Comparison of ENCODE assay signal across 9 cellular contexts in genomic region chr21:34882719-34883131, GRCh38.
A peak's percentile ranks its signal among the peaks of the same experiment; 100 is the strongest.
DNase-seq lines count a peak whose midpoint lies in the region; ATAC-seq and TF ChIP-seq lines count a peak whose summit lies in the region.
"Had no signal": no experiment of that assay in that cellular context is flagged by ENCODE, and none has a peak within 500 bp of the region (broad histone marks: within the 10 kb centered on the region; RNA-seq: fewer than 3 reads in every experiment).

No MANE protein-coding gene starts in this region.

- H3K9me3 Mint-ChIP-seq in CD8-positive, alpha-beta memory T cell: no peaks in the 10 kb centered on the region
- no peaks in the 10 kb centered on the region for H3K9me3 Mint-ChIP-seq in activated B cell treated with CpG ODN at 0.5 μM for 24 hours
- no peaks in the 10 kb centered on the region for H3K9me3 Mint-ChIP-seq in memory B cell

- no peak for TF ChIP-seq CTCF in activated B cell treated with CpG ODN at 0.5 μM for 24 hours (IDR thresholded peaks at IDR 0.05)

- H3K9me3 ChIP-seq in CD8-positive, alpha-beta memory T cell (ENCODE audit: low read length): no peaks in the 10 kb centered on the region

- H3K27ac ChIP-seq in CD8-positive, alpha-beta memory T cell (ENCODE audit: low read depth, low read length): peak overlapping the region; percentile 21

- H3K4me1 Mint-ChIP-seq in CD8-positive, alpha-beta memory T cell: peaks cover 54 to 73% (median 72%) of the 10 kb centered on the region in 3 donors
- peaks cover 54% of the 10 kb centered on the region for H3K4me1 Mint-ChIP-seq in activated B cell treated with CpG ODN at 0.5 μM for 24 hours
- H3K4me1 Mint-ChIP-seq in memory B cell: peaks cover 22% of the 10 kb centered on the region

- CTCF ChIA-PET in CD8-positive, alpha-beta memory T cell (lab: Charles Lee): no interaction called here
- CTCF ChIA-PET in activated B cell treated with CpG ODN at 0.5 μM for 24 hours (lab: Charles Lee): interaction anchor here (0.8 to 1.2 kb wide), 2 partner anchors 80 to 137 kb away, joined by 3 read pairs; no protein-coding TSS in a partner anchor

- H3K4me1 ChIP-seq in CD8-positive, alpha-beta memory T cell (ENCODE audit: insufficient read depth, low read length): peaks cover 57% of the 10 kb centered on the region

- POLR2A ChIA-PET in CD8-positive, alpha-beta memory T cell (lab: Charles Lee): no interaction called here
- POLR2A ChIA-PET in activated B cell treated with CpG ODN at 0.5 μM for 24 hours (lab: Charles Lee): interaction anchor here (0.6 to 1.4 kb wide), 13 partner anchors 10 to 1177 kb away, joined by 3 to 7 read pairs (median 4); no protein-coding TSS in a partner anchor

- intact Hi-C loops in activated B cell treated with CpG ODN at 0.5 μM for 24 hours (cut with micrococcal nuclease): loop anchor here (1.0 to 10.0 kb wide), 3 partner anchors 8 to 1182 kb away; partner anchors contain the start of gene SETD4

- peaks cover 0 to under 1% of the 10 kb centered on the region in 2 donors for H3K27me3 Mint-ChIP-seq in CD8-positive, alpha-beta memory T cell
- H3K27me3 Mint-ChIP-seq in activated B cell treated with CpG ODN at 0.5 μM for 24 hours (no peaks in the 10 kb centered on the region), memory B cell (no peaks in the 10 kb centered on the region)

- H3K4me3 Mint-ChIP-seq in CD8-positive, alpha-beta memory T cell: peak overlapping the region in 2 of 7 donors; percentile 11 to 49
- H3K4me3 Mint-ChIP-seq in activated B cell treated with CpG ODN at 0.5 μM for 24 hours (peak overlapping the region; percentile 44), memory B cell (peak overlapping the region; percentile 37)

- no peaks in the 10 kb centered on the region for H3K27me3 ChIP-seq in CD8-positive, alpha-beta memory T cell (ENCODE audit: insufficient read depth, low read length, poor library complexity, severe bottlenecking)

- peaks cover 27% of the 10 kb centered on the region for H3K36me3 ChIP-seq in CD8-positive, alpha-beta memory T cell (ENCODE audit: insufficient read depth, low read length)

- no peak overlapping the region for H3K4me3 ChIP-seq in CD8-positive, alpha-beta memory T cell (ENCODE audit: low read length)

- ATAC-seq in HG02763 (IDR thresholded peaks at IDR 0.05; ENCODE audit: unreplicated experiment): peak; percentile 43
- peak; percentile 71 for ATAC-seq in activated B cell treated with CpG ODN at 0.5 μM for 24 hours (ENCODE audit: low read depth)
- peak; percentile 95 for ATAC-seq in memory B cell (ENCODE audit: low read depth)

- DNase-seq in CD8-positive, alpha-beta memory T cell: no peak
- DNase-seq in activated B cell treated with CpG ODN at 0.5 μM for 24 hours (no peak), memory B cell (ENCODE audit: low spot score in 2 of 2) (peak in 1 of 2 donors; percentile 9), NCI-H2196 treated with DMSO at 0.1 percent for 48 hours (lab: John Stamatoyannopoulos, UW; ENCODE audit: unreplicated experiment) (no peak), SK-N-DZ (ENCODE audit: low spot score) (no peak), GDM1 (lab: John Stamatoyannopoulos, UW) (no peak)
- DNase-seq in stimulated activated CD8-positive, alpha-beta memory T cell treated with anti-CD3 and anti-CD28 coated beads, Interleukin-4, amount 100 ng/mL, for 48 hours: no peak
- DNase-seq: activated CD8-positive, alpha-beta memory T cell treated with anti-CD3 and anti-CD28 coated beads for 24 hours had no signal

- peaks cover 0 to 48% (median 15%) of the 10 kb centered on the region in 3 donors for H3K36me3 Mint-ChIP-seq in CD8-positive, alpha-beta memory T cell
- H3K36me3 Mint-ChIP-seq in activated B cell treated with CpG ODN at 0.5 μM for 24 hours (ENCODE audit: low read depth) (peaks cover 37% of the 10 kb centered on the region), memory B cell (peaks cover 8% of the 10 kb centered on the region)

- peak overlapping the region in 5 of 8 donors; percentile 37 to 82 (median 73) for H3K27ac Mint-ChIP-seq in CD8-positive, alpha-beta memory T cell
- H3K27ac Mint-ChIP-seq in activated B cell treated with CpG ODN at 0.5 μM for 24 hours (peak overlapping the region; percentile 65), memory B cell (peak overlapping the region; percentile 11)

Comparison
In these comparisons a context has a peak if more than half of its experiments do, and no peak if none do; other contexts are left out.
1. H3K27ac Mint-ChIP-seq: peak in every context shown above with its lines; median percentile 73 in CD8-positive, alpha-beta memory T cell; 65 in activated B cell treated with CpG ODN at 0.5 μM for 24 hours; 11 in memory B cell.
2. ATAC-seq: peak in every context shown above with its lines; median percentile 95 in memory B cell; 71 in activated B cell treated with CpG ODN at 0.5 μM for 24 hours; 43 in HG02763.